20 cellular contexts compared by ENCODE assay signal in the genomic region with DNA sequence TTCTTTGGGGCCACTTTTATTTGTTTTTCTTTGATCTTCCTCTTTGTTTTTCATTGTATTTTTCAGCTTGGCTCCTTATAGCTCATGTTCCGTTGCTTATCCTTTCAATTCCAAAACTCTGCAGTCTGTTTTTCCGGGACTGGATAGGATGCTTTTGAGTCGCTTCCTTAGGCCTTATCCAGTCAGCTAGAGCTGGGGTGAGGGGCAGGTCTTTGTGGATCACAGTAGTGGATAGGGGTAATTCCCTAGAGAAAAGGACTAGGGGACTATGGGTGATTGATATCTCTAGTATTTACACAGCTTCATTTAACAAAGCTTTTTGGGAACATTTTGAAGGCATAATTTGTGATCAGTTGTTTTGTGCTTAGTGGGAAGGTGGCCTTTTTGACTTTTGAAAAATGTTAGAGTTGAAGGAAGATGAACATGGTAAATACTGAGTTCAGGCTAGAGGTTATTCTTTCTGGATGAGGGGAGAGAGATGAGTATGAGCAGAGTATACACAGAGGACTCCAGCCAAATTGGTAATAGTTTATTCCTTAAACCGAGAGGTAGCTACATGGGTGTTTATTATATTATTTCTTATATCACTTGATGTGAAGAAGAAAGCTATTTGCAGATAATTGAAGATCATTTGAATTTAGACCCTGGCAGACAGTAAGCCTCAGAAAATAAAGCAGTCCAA. TPM values are rescaled to one million over a fixed set of nuclear protein-coding genes. Genes with fewer than 3 reads are reported as not detected.
DNase-seq lines count a peak whose midpoint lies in the region; ATAC-seq and TF ChIP-seq lines count a peak whose summit lies in the region.
"Had no signal": no experiment of that assay in that cellular context is flagged by ENCODE, and none has a peak within 500 bp of the region (broad histone marks: within the 10 kb centered on the region; RNA-seq: fewer than 3 reads in every experiment).

No MANE protein-coding gene starts in this region.

- H3K4me3 ChIP-seq in HEK293 (ENCODE audit: low read depth, low read length) (no peak overlapping the region), ectodermal cell (ENCODE audit: insufficient read depth, low read depth, low read length) (no peak overlapping the region)
- H3K4me3 ChIP-seq: breast epithelium had no signal

- peaks cover 42 to 74% (median 68%) of the 10 kb centered on the region in 3 donors for H3K4me1 Mint-ChIP-seq in naive B cell

- no peaks in the 10 kb centered on the region for H3K36me3 ChIP-seq in HEK293 (ENCODE audit: control insufficient read depth in 2 of 2, insufficient read depth in 1 of 2, low read length in 2 of 2)
- no peaks in the 10 kb centered on the region for H3K36me3 ChIP-seq in ectodermal cell (ENCODE audit: control insufficient read depth, insufficient read depth, low read length)
- H3K36me3 ChIP-seq: breast epithelium had no signal

- H3K4me1 ChIP-seq in HEK293 (ENCODE audit: control insufficient read depth, insufficient read depth, low read length) = peaks cover 8% of the 10 kb centered on the region; the same call in 1 of the 2 replicates
- H3K4me1 ChIP-seq in ectodermal cell (ENCODE audit: control insufficient read depth, insufficient read depth, low read length) = peaks cover 8% of the 10 kb centered on the region
- H3K4me1 ChIP-seq: breast epithelium had no signal

- ATAC-seq in naive B cell (ENCODE audit: low read depth in 2 of 2) (no peak), GM18868 (IDR thresholded peaks at IDR 0.05; ENCODE audit: unreplicated experiment) (no peak), HG03432 (IDR thresholded peaks at IDR 0.05; ENCODE audit: unreplicated experiment) (no peak)

- H3K36me3 Mint-ChIP-seq in naive B cell = peaks cover 0 to 18% of the 10 kb centered on the region in 2 donors

- CTCF ChIA-PET in HEK293 (lab: Yijun Ruan, JAX) = interaction anchor here (0.6 to 1.8 kb wide), 4 partner anchors 9 to 53 kb away, joined by 3 to 5 read pairs (median 3); no protein-coding TSS in a partner anchor

- TF ChIP-seq CTCF in HEK293 (tag by site-specific recombination; IDR thresholded peaks at IDR 0.05) = no peak

- POLR2A ChIA-PET in HEK293 (lab: Yijun Ruan, JAX) = interaction anchor here (1.0 to 2.1 kb wide), 3 partner anchors 11 to 94 kb away, joined by 3 to 5 read pairs (median 4); no protein-coding TSS in a partner anchor

- no peaks in the 10 kb centered on the region for H3K27me3 Mint-ChIP-seq in naive B cell
- H3K27me3 Mint-ChIP-seq: activated naive CD8-positive, alpha-beta T cell treated with anti-CD3 and anti-CD28 coated beads for 36 hours had no signal

- H3K27me3 ChIP-seq in ectodermal cell (ENCODE audit: control insufficient read depth, insufficient read depth, low read length, poor library complexity, severe bottlenecking) = no peaks in the 10 kb centered on the region
- H3K27me3 ChIP-seq: breast epithelium had no signal

- 66 to 67% methylated on average over 3 to 4 of the region's 4 CpGs for WGBS in ectodermal cell, 2 experiments

- H3K9me3 Mint-ChIP-seq in naive B cell = peaks cover 0 to 11% (median 0%) of the 10 kb centered on the region in 7 donors

- H3K4me3 Mint-ChIP-seq in naive B cell = no peak overlapping the region
- H3K4me3 Mint-ChIP-seq: activated naive CD8-positive, alpha-beta T cell treated with anti-CD3 and anti-CD28 coated beads for 36 hours had no signal

- no peaks in the 10 kb centered on the region for H3K9me3 ChIP-seq in HEK293 (ENCODE audit: control insufficient read depth, insufficient read depth, low read depth, low read length)
- H3K9me3 ChIP-seq in ectodermal cell (ENCODE audit: control insufficient read depth, low read length) = no peaks in the 10 kb centered on the region
- H3K9me3 ChIP-seq: breast epithelium had no signal

- H3K27ac Mint-ChIP-seq in naive B cell = peak overlapping the region in 4 of 6 donors; percentile 28 to 90 (median 57)
- H3K27ac Mint-ChIP-seq: activated naive CD8-positive, alpha-beta T cell treated with anti-CD3 and anti-CD28 coated beads for 36 hours had no signal

- H3K27ac ChIP-seq in HEK293 (ENCODE audit: extremely low read depth, low read depth, low read length) = no peak overlapping the region
- peak overlapping the region; percentile 22 for H3K27ac ChIP-seq in ectodermal cell (ENCODE audit: insufficient read depth, low read depth, low read length, poor library complexity, severe bottlenecking)
- H3K27ac ChIP-seq: breast epithelium, C4-2B had no signal

- DNase-seq in DMS79 treated with DMSO at 0.1 percent for 48 hours (lab: John Stamatoyannopoulos, UW) (peak; percentile 3), DMS79 (lab: John Stamatoyannopoulos, UW) (no peak), naive B cell (no peak), GDM1 (lab: John Stamatoyannopoulos, UW) (no peak)
- DNase-seq: 8988T; activated CD4-positive, alpha-beta T cell treated with anti-CD3 and anti-CD28 coated beads for 48 hours; activated naive CD8-positive, alpha-beta T cell treated with anti-CD3 and anti-CD28 coated beads for 36 hours; foreskin fibroblast; GOT3; NCI-H2081; SHP77; stimulated activated CD4-positive, alpha-beta T cell treated with anti-CD3 and anti-CD28 coated beads, Interleukin-4, amount 100 ng/mL, for 1 hour; stimulated activated CD8-positive, alpha-beta memory T cell treated with anti-CD3 and anti-CD28 coated beads, Interleukin-4, amount 100 ng/mL, for 48 hours; T1000 had no signal

TF ChIP-seq in HEK293, 187 proteins besides CTCF, POLR2A, EP300 and RAD21:
- no peak for TF ChIP-seq ZNF138 (tag by site-specific recombination; IDR thresholded peaks at IDR 0.05; ENCODE audit: borderline replicate concordance)
- TF ChIP-seq ZNF837 (tag by site-specific recombination; IDR thresholded peaks at IDR 0.05) = no peak
- TF ChIP-seq, protein P1, sequence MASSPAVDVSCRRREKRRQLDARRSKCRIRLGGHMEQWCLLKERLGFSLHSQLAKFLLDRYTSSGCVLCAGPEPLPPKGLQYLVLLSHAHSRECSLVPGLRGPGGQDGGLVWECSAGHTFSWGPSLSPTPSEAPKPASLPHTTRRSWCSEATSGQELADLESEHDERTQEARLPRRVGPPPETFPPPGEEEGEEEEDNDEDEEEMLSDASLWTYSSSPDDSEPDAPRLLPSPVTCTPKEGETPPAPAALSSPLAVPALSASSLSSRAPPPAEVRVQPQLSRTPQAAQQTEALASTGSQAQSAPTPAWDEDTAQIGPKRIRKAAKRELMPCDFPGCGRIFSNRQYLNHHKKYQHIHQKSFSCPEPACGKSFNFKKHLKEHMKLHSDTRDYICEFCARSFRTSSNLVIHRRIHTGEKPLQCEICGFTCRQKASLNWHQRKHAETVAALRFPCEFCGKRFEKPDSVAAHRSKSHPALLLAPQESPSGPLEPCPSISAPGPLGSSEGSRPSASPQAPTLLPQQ (tag by site-specific recombination; IDR thresholded peaks at IDR 0.05) = no peak
- 0 out of 2 replicates have a peak, but pooled peaks have one; percentile 12 for TF ChIP-seq ZNF335 (tag by site-specific recombination; conservative IDR thresholded peaks at IDR 0.05)
- TF ChIP-seq PRDM10 (tag by site-specific recombination; IDR thresholded peaks at IDR 0.05) = peak; percentile 39; the same call in 1 of the 2 replicates
- peak; percentile 26 for TF ChIP-seq PRDM6 (tag by site-specific recombination; IDR thresholded peaks at IDR 0.05)

RNA-seq across cellular contexts. Expression of gene CEP350, which starts 22.5 kb away (rescaled TPM):
- 28.4 TPM for polyA plus RNA-seq in ectodermal cell (2013, experiment 1 of 4)
- 29.9 TPM for polyA plus RNA-seq in ectodermal cell (2013, experiment 2 of 4)
- polyA plus RNA-seq in ectodermal cell (2013, experiment 3 of 4) = 25.5 TPM
- polyA plus RNA-seq in ectodermal cell (2013, experiment 4 of 4) = 25.2 TPM
- polyA plus RNA-seq in naive B cell (ENCODE audit: low read depth in 6 of 6) = 10 to 100 TPM in 5 of 6 donors, 1 to 10 TPM in 1; 5.5 to 78.9 (median 37.0) TPM
